12 cellular contexts compared by ENCODE assay signal in the genomic region with DNA sequence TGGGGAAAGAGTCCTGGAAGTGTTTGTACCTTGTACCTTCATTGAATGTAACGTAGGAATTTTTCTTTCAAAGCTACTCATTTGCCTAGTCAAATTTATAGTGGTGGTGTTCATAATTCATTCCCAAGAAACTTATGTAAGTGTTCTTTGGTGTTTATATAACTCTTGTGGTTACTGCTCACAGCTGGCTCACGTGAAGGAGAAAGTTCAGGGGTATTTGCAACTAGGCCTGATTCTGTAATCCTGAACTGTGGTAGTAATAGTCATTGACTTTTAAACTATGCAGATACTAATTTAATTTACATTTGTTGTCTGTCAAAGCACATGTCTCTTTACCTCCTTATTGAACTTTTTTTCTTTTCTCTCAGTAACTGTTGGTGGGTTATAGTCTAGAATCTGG. TPM values are rescaled to one million over a fixed set of nuclear protein-coding genes. Genes with fewer than 3 reads are reported as not detected.
A peak's percentile ranks its signal among the peaks of the same experiment; 100 is the strongest.
DNase-seq lines count a peak whose midpoint lies in the region; ATAC-seq and TF ChIP-seq lines count a peak whose summit lies in the region.
"Had no signal": no experiment of that assay in that cellular context is flagged by ENCODE, and none has a peak within 500 bp of the region (broad histone marks: within the 10 kb centered on the region; RNA-seq: fewer than 3 reads in every experiment).

No MANE protein-coding gene starts in this region.

- ATAC-seq in left ventricle myocardium superior (peak; percentile 40), Right ventricle myocardium inferior (no peak)
- ATAC-seq: SK-N-SH treated with all-trans-retinoic acid at 6 μM for 48 hours had no signal

- no peak for TF ChIP-seq POLR2A in vagina (IDR thresholded peaks at IDR 0.05)

- peaks cover 41% of the 10 kb centered on the region for H3K4me1 ChIP-seq in muscle layer of colon (ENCODE audit: insufficient read depth, low read length)
- H3K4me1 ChIP-seq in vagina: peaks cover 40% of the 10 kb centered on the region

- H3K36me3 ChIP-seq in muscle layer of colon (ENCODE audit: insufficient read depth, low read length) (no peaks in the 10 kb centered on the region), vagina (no peaks in the 10 kb centered on the region)
- H3K36me3 ChIP-seq: HAP-1 had no signal

- H3K4me3 ChIP-seq in muscle layer of colon (ENCODE audit: low read depth in 1 of 2, low read length in 2 of 2) (no peak overlapping the region), vagina (no peak overlapping the region)
- H3K4me3 ChIP-seq: HAP-1 had no signal

- peak overlapping the region; percentile 58 for H3K27ac ChIP-seq in epithelial cell of prostate
- peak overlapping the region; percentile 82 for H3K27ac ChIP-seq in muscle layer of colon (ENCODE audit: low read depth, low read length)
- peak overlapping the region; percentile 4 for H3K27ac ChIP-seq in vagina

- H3K9ac ChIP-seq in muscle layer of colon (ENCODE audit: low read length): no peak overlapping the region

- no peak for TF ChIP-seq CTCF in vagina (IDR thresholded peaks at IDR 0.05)
- TF ChIP-seq CTCF in GM20000 (IDR thresholded peaks at IDR 0.05; ENCODE audit: extremely low read depth, missing control alignments): no peak

- intact Hi-C loops in left ventricle myocardium superior (cut with micrococcal nuclease): no loop called here
- intact Hi-C loops in Right ventricle myocardium inferior (cut with DNase I): no loop called here
- intact Hi-C loops in vagina (cut with DNase I): no loop called here

- H3K9me3 ChIP-seq in muscle layer of colon (ENCODE audit: low read length) (no peaks in the 10 kb centered on the region), vagina (no peaks in the 10 kb centered on the region)
- H3K9me3 ChIP-seq: HAP-1 had no signal

- DNase-seq in left ventricle myocardium superior (no peak), Right ventricle myocardium inferior (ENCODE audit: missing footprints) (no peak), epithelial cell of prostate (ENCODE audit: low read depth, low spot score) (no peak), vagina (ENCODE audit: extremely low spot score in 2 of 2) (no peak), GM19240 (ENCODE audit: insufficient read length, low spot score) (no peak), GM20000 (ENCODE audit: low spot score) (no peak)
- no peak for DNase-seq in activated CD4-positive, alpha-beta T cell treated with anti-CD3 and anti-CD28 coated beads for 4 hours
- DNase-seq: activated CD4-positive, alpha-beta T cell treated with anti-CD3 and anti-CD28 coated beads, Interleukin-2, amount 50 U/mL, for 48 hours; activated naive CD4-positive, alpha-beta T cell treated with anti-CD3 and anti-CD28 coated beads, Interleukin-2, amount 50 U/mL, for 16 hours had no signal

- H3K27me3 ChIP-seq in muscle layer of colon (ENCODE audit: control insufficient read depth in 1 of 2, insufficient read depth in 2 of 2, low read length in 2 of 2) (no peaks in the 10 kb centered on the region), vagina (no peaks in the 10 kb centered on the region)

RNA-seq across cellular contexts. Expression of a gene that starts 50.5 kb away (rescaled TPM):
- total RNA-seq in left ventricle myocardium superior (36.2 TPM), Right ventricle myocardium inferior (37.1 TPM), vagina (66.8 TPM)

Comparison
In these comparisons a context has a peak if more than half of its experiments do, and no peak if none do; other contexts are left out.
1. H3K27ac ChIP-seq: peak in every context shown above with its lines; median percentile 82 in muscle layer of colon; 58 in epithelial cell of prostate; 4 in vagina.